16 cellular contexts compared by ENCODE assay signal in the genomic region with DNA sequence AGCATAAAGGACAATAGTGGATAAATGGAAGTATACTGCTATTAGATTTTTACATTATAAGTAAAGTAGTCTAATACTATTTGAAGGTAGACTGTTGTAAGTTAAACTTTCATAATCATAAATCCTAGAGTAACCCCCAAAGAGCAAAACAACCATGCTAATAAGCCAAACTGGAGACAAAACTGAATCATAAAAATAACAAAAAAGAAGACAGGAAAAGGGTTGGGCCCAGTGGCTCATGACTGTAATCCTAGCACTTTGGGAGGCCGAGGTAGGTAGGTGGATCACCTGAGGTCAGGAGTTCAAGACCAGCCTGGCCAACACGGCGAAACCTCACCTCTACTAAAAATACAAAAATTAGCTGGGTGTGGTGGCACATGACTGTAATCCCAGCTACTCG. TPM values are rescaled to one million over a fixed set of nuclear protein-coding genes. Genes with fewer than 3 reads are reported as not detected.
DNase-seq lines count a peak whose midpoint lies in the region; ATAC-seq and TF ChIP-seq lines count a peak whose summit lies in the region.
"Had no signal": no experiment of that assay in that cellular context is flagged by ENCODE, and none has a peak within 500 bp of the region (broad histone marks: within the 10 kb centered on the region; RNA-seq: fewer than 3 reads in every experiment).

No MANE protein-coding gene starts in this region.

- no peak for DNase-seq in activated naive CD4-positive, alpha-beta T cell treated with Interleukin-2 at 50 U/mL for 16 hours
- DNase-seq in epithelial cell of esophagus (ENCODE audit: low read depth) (peak; percentile 30), progenitor cell of endocrine pancreas (ENCODE audit: low spot score, unreplicated experiment) (no peak), NCI-H1694 (lab: John Stamatoyannopoulos, UW) (no peak)
- DNase-seq: CD8-positive, alpha-beta T cell; DMS79; NCI-H1436; NCI-H2081; NCI-H748 treated with DMSO at 0.1 percent for 48 hours; RPMI8226 had no signal

- TF ChIP-seq CTCF in epithelial cell of esophagus (IDR thresholded peaks at IDR 0.05; ENCODE audit: insufficient read depth, low read depth, low read length, missing control alignments): no peak
- no peak for TF ChIP-seq CTCF in progenitor cell of endocrine pancreas (IDR thresholded peaks at IDR 0.05; ENCODE audit: unreplicated experiment)

- H3K27me3 Mint-ChIP-seq in activated naive CD4-positive, alpha-beta T cell treated with anti-CD3 and anti-CD28 coated beads, Interleukin-2, amount 50 U/mL, for 24 hours: no peaks in the 10 kb centered on the region
- no peaks in the 10 kb centered on the region for H3K27me3 Mint-ChIP-seq in progenitor cell of endocrine pancreas

- H3K27ac Mint-ChIP-seq in activated naive CD4-positive, alpha-beta T cell treated with anti-CD3 and anti-CD28 coated beads, Interleukin-2, amount 50 U/mL, for 24 hours: peak overlapping the region; percentile 13
- peak overlapping the region; percentile 53 for H3K27ac Mint-ChIP-seq in progenitor cell of endocrine pancreas
- H3K27ac Mint-ChIP-seq: CD8-positive, alpha-beta T cell; GM23338 had no signal

- H3K9me3 Mint-ChIP-seq in activated naive CD4-positive, alpha-beta T cell treated with anti-CD3 and anti-CD28 coated beads, Interleukin-2, amount 50 U/mL, for 24 hours: no peaks in the 10 kb centered on the region
- peaks cover 14% of the 10 kb centered on the region for H3K9me3 Mint-ChIP-seq in progenitor cell of endocrine pancreas (ENCODE audit: low read depth)
- H3K9me3 Mint-ChIP-seq: CD8-positive, alpha-beta T cell; GM23338 had no signal

- no peak overlapping the region for H3K4me3 Mint-ChIP-seq in activated naive CD4-positive, alpha-beta T cell treated with anti-CD3 and anti-CD28 coated beads, Interleukin-2, amount 50 U/mL, for 24 hours
- no peak overlapping the region for H3K4me3 Mint-ChIP-seq in progenitor cell of endocrine pancreas (ENCODE audit: low read depth)
- H3K4me3 Mint-ChIP-seq: CD8-positive, alpha-beta T cell; GM23338 had no signal

- no peak overlapping the region for H3K4me3 ChIP-seq in epithelial cell of esophagus (ENCODE audit: low read length)
- H3K4me3 ChIP-seq: GM23338, SJSA1 had no signal

- ATAC-seq in GM21619 (IDR thresholded peaks at IDR 0.05; ENCODE audit: unreplicated experiment) (no peak), GM21367 (IDR thresholded peaks at IDR 0.05; ENCODE audit: unreplicated experiment) (no peak), HG03108 (IDR thresholded peaks at IDR 0.05; ENCODE audit: unreplicated experiment) (no peak)
- ATAC-seq: CD8-positive, alpha-beta T cell; GM23338 had no signal

- H3K36me3 Mint-ChIP-seq in activated naive CD4-positive, alpha-beta T cell treated with anti-CD3 and anti-CD28 coated beads, Interleukin-2, amount 50 U/mL, for 24 hours: peaks cover 22% of the 10 kb centered on the region
- peaks cover 24% of the 10 kb centered on the region for H3K36me3 Mint-ChIP-seq in progenitor cell of endocrine pancreas (ENCODE audit: insufficient read depth)

- H3K4me1 Mint-ChIP-seq in activated naive CD4-positive, alpha-beta T cell treated with anti-CD3 and anti-CD28 coated beads, Interleukin-2, amount 50 U/mL, for 24 hours: peaks cover 79% of the 10 kb centered on the region
- peaks cover 20% of the 10 kb centered on the region for H3K4me1 Mint-ChIP-seq in progenitor cell of endocrine pancreas (ENCODE audit: low read depth)

RNA-seq across cellular contexts. Expression of a gene that starts 9.7 kb away (rescaled TPM):
- total RNA-seq in progenitor cell of endocrine pancreas: 58.5 and 63.0 TPM in 2 replicates
